1 cellular context compared by ENCODE assay signal in the genomic region with DNA sequence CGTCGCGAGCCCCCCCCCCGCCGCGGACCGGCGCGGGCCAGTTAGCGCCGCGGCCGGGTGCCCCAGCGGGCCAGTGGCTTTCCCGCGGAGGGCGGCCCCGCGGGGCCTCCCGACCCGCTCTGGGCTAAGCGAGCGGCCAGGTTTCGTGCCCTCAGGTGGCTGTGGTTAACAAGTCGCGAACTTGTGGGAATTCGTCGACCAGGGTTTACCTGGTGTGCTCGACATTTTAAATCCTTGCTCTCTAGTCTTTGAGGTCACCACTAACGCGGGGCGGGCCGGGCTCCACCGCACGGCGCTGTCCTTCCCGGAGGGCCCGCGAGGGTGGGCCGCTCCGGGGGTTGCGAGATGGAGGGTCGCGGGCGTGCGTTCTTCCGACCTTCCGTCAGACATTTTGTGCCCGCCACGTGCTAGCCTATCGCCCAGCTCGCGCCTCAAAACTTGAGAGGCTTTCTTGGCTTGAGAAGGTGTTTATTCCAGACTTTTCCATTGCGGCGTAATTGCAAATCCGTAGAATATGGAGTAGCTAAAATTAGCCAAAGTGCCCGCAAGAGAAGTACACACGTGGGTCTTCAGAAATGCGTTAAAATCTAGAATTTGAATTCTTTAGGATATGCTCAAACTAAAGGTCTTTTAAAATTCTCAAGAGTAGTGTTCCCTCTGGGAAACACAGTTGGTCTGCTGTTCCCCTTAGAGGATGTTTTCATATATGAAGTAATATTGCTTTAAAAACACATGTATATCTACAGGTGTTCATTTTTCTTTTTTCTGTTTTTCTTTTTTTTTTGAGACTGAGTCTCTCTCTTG.
A peak's percentile ranks its signal among the peaks of the same experiment; 100 is the strongest.
TF ChIP-seq lines count a peak whose summit lies in the region.

No MANE protein-coding gene starts in this region.

TF ChIP-seq in K562, 482 proteins besides CTCF, POLR2A, EP300 and RAD21 (continued from another document and continues in another):
- TF ChIP-seq WHSC1 (IDR thresholded peaks at IDR 0.05; ENCODE audit: low read length): no peak
- TF ChIP-seq ZNF121 (CRISPR knock-in tag; conservative IDR thresholded peaks at IDR 0.05): no peak; the same call in 1 of the 2 replicates
- no peak for TF ChIP-seq MBD2 (IDR thresholded peaks at IDR 0.05; ENCODE audit: borderline replicate concordance, low read depth)
- no peak for TF ChIP-seq CC2D1A (IDR thresholded peaks at IDR 0.05)
- TF ChIP-seq, protein P1, sequence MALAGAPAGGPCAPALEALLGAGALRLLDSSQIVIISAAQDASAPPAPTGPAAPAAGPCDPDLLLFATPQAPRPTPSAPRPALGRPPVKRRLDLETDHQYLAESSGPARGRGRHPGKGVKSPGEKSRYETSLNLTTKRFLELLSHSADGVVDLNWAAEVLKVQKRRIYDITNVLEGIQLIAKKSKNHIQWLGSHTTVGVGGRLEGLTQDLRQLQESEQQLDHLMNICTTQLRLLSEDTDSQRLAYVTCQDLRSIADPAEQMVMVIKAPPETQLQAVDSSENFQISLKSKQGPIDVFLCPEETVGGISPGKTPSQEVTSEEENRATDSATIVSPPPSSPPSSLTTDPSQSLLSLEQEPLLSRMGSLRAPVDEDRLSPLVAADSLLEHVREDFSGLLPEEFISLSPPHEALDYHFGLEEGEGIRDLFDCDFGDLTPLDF (CRISPR knock-in tag; IDR thresholded peaks at IDR 0.05): no peak
- TF ChIP-seq, protein P2, sequence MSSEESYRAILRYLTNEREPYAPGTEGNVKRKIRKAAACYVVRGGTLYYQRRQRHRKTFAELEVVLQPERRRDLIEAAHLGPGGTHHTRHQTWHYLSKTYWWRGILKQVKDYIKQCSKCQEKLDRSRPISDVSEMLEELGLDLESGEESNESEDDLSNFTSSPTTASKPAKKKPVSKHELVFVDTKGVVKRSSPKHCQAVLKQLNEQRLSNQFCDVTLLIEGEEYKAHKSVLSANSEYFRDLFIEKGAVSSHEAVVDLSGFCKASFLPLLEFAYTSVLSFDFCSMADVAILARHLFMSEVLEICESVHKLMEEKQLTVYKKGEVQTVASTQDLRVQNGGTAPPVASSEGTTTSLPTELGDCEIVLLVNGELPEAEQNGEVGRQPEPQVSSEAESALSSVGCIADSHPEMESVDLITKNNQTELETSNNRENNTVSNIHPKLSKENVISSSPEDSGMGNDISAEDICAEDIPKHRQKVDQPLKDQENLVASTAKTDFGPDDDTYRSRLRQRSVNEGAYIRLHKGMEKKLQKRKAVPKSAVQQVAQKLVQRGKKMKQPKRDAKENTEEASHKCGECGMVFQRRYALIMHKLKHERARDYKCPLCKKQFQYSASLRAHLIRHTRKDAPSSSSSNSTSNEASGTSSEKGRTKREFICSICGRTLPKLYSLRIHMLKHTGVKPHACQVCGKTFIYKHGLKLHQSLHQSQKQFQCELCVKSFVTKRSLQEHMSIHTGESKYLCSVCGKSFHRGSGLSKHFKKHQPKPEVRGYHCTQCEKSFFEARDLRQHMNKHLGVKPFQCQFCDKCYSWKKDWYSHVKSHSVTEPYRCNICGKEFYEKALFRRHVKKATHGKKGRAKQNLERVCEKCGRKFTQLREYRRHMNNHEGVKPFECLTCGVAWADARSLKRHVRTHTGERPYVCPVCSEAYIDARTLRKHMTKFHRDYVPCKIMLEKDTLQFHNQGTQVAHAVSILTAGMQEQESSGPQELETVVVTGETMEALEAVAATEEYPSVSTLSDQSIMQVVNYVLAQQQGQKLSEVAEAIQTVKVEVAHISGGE (CRISPR knock-in tag; IDR thresholded peaks at IDR 0.05): no peak; a peak in 2 of 6 replicates
- TF ChIP-seq ZNF785 (CRISPR knock-in tag; IDR thresholded peaks at IDR 0.05): no peak
- no peak for TF ChIP-seq HNRNPLL (IDR thresholded peaks at IDR 0.05; ENCODE audit: low read depth, low read length, poor library complexity, severe bottlenecking)
- peak; percentile 12; the same call in 1 of the 2 replicates for TF ChIP-seq STAT5A (IDR thresholded peaks at IDR 0.05; ENCODE audit: borderline replicate concordance, low read length)
- TF ChIP-seq, protein P3, sequence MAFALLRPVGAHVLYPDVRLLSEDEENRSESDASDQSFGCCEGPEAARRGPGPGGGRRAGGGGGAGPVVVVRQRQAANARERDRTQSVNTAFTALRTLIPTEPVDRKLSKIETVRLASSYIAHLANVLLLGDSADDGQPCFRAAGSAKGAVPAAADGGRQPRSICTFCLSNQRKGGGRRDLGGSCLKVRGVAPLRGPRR (CRISPR knock-in tag; IDR thresholded peaks at IDR 0.05): peak; percentile 29; the same call in 1 of the 2 replicates
- TF ChIP-seq HNRNPL (IDR thresholded peaks at IDR 0.05; ENCODE audit: low read depth, low read length): no peak
- TF ChIP-seq, protein P4, sequence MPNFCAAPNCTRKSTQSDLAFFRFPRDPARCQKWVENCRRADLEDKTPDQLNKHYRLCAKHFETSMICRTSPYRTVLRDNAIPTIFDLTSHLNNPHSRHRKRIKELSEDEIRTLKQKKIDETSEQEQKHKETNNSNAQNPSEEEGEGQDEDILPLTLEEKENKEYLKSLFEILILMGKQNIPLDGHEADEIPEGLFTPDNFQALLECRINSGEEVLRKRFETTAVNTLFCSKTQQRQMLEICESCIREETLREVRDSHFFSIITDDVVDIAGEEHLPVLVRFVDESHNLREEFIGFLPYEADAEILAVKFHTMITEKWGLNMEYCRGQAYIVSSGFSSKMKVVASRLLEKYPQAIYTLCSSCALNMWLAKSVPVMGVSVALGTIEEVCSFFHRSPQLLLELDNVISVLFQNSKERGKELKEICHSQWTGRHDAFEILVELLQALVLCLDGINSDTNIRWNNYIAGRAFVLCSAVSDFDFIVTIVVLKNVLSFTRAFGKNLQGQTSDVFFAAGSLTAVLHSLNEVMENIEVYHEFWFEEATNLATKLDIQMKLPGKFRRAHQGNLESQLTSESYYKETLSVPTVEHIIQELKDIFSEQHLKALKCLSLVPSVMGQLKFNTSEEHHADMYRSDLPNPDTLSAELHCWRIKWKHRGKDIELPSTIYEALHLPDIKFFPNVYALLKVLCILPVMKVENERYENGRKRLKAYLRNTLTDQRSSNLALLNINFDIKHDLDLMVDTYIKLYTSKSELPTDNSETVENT (CRISPR knock-in tag; IDR thresholded peaks at IDR 0.05): no peak
- TF ChIP-seq, protein P5, sequence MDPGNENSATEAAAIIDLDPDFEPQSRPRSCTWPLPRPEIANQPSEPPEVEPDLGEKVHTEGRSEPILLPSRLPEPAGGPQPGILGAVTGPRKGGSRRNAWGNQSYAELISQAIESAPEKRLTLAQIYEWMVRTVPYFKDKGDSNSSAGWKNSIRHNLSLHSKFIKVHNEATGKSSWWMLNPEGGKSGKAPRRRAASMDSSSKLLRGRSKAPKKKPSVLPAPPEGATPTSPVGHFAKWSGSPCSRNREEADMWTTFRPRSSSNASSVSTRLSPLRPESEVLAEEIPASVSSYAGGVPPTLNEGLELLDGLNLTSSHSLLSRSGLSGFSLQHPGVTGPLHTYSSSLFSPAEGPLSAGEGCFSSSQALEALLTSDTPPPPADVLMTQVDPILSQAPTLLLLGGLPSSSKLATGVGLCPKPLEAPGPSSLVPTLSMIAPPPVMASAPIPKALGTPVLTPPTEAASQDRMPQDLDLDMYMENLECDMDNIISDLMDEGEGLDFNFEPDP (CRISPR knock-in tag; IDR thresholded peaks at IDR 0.05): no peak
- no peak; the same call in 1 of the 2 replicates for TF ChIP-seq KAT7 (CRISPR knock-in tag; IDR thresholded peaks at IDR 0.05; ENCODE audit: borderline replicate concordance)
- TF ChIP-seq ZNF780A (CRISPR knock-in tag; IDR thresholded peaks at IDR 0.05): no peak
- no peak for TF ChIP-seq POLR3A (IDR thresholded peaks at IDR 0.05; ENCODE audit: borderline replicate concordance, extremely low read depth, insufficient read depth, insufficient read length)
- no peak for TF ChIP-seq BRF1 (IDR thresholded peaks at IDR 0.05; ENCODE audit: borderline replicate concordance, extremely low read depth, insufficient read length)
- TF ChIP-seq YBX1 (IDR thresholded peaks at IDR 0.05): no peak
- peak; percentile 30; the same call in 1 of the 2 replicates for TF ChIP-seq PHB (CRISPR knock-in tag; IDR thresholded peaks at IDR 0.05)
- TF ChIP-seq OTX1 (CRISPR knock-in tag; IDR thresholded peaks at IDR 0.05): 0 out of 2 replicates have a peak, but pooled peaks have one; percentile 47
- TF ChIP-seq MAZ (CRISPR knock-in tag; conservative IDR thresholded peaks at IDR 0.05 in 1 of 2, IDR thresholded peaks at IDR 0.05 in 1 of 2): no peak
- no peak for TF ChIP-seq ZFP30 (CRISPR knock-in tag; IDR thresholded peaks at IDR 0.05; ENCODE audit: borderline replicate concordance)
- TF ChIP-seq, protein P6, sequence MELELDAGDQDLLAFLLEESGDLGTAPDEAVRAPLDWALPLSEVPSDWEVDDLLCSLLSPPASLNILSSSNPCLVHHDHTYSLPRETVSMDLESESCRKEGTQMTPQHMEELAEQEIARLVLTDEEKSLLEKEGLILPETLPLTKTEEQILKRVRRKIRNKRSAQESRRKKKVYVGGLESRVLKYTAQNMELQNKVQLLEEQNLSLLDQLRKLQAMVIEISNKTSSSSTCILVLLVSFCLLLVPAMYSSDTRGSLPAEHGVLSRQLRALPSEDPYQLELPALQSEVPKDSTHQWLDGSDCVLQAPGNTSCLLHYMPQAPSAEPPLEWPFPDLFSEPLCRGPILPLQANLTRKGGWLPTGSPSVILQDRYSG (tag; conservative IDR thresholded peaks at IDR 0.05; ENCODE audit: low read depth): peak; percentile 88
- TF ChIP-seq TCF3 (CRISPR knock-in tag; IDR thresholded peaks at IDR 0.05): no peak
- TF ChIP-seq ATF1 (CRISPR knock-in tag; IDR thresholded peaks at IDR 0.05): no peak
- peak; percentile 37; the same call in 1 of the 2 replicates for TF ChIP-seq ATF1 (tag; IDR thresholded peaks at IDR 0.05)
- TF ChIP-seq, protein P7, sequence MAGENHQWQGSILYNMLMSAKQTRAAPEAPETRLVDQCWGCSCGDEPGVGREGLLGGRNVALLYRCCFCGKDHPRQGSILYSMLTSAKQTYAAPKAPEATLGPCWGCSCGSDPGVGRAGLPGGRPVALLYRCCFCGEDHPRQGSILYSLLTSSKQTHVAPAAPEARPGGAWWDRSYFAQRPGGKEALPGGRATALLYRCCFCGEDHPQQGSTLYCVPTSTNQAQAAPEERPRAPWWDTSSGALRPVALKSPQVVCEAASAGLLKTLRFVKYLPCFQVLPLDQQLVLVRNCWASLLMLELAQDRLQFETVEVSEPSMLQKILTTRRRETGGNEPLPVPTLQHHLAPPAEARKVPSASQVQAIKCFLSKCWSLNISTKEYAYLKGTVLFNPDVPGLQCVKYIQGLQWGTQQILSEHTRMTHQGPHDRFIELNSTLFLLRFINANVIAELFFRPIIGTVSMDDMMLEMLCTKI (IDR thresholded peaks at IDR 0.05; ENCODE audit: partially characterized antibody): no peak
- TF ChIP-seq, protein P8, sequence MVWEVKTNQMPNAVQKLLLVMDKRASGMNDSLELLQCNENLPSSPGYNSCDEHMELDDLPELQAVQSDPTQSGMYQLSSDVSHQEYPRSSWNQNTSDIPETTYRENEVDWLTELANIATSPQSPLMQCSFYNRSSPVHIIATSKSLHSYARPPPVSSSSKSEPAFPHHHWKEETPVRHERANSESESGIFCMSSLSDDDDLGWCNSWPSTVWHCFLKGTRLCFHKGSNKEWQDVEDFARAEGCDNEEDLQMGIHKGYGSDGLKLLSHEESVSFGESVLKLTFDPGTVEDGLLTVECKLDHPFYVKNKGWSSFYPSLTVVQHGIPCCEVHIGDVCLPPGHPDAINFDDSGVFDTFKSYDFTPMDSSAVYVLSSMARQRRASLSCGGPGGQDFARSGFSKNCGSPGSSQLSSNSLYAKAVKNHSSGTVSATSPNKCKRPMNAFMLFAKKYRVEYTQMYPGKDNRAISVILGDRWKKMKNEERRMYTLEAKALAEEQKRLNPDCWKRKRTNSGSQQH (CRISPR knock-in tag; IDR thresholded peaks at IDR 0.05): 0 out of 2 replicates have a peak, but pooled peaks have one; percentile 51
- peak; percentile 43; the same call in 1 of the 2 replicates for TF ChIP-seq DMBX1 (CRISPR knock-in tag; IDR thresholded peaks at IDR 0.05; ENCODE audit: borderline replicate concordance)
- no peak for TF ChIP-seq ZFPM2 (CRISPR knock-in tag; IDR thresholded peaks at IDR 0.05)
- TF ChIP-seq IRF2 (CRISPR knock-in tag; IDR thresholded peaks at IDR 0.05): no peak
- no peak for TF ChIP-seq NFIX (CRISPR knock-in tag; IDR thresholded peaks at IDR 0.05; ENCODE audit: low read depth)
- TF ChIP-seq, protein P9, sequence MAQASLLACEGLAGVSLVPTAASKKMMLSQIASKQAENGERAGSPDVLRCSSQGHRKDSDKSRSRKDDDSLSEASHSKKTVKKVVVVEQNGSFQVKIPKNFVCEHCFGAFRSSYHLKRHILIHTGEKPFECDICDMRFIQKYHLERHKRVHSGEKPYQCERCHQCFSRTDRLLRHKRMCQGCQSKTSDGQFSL (CRISPR knock-in tag; IDR thresholded peaks at IDR 0.05): peak; percentile 68; the same call in 1 of the 2 replicates
- TF ChIP-seq, protein P9 (tag; IDR thresholded peaks at IDR 0.05): peak in 1 of 2 experiments; percentile 55; a peak in 2 of 4 replicates
- peak; percentile 87 for TF ChIP-seq L3MBTL2 (IDR thresholded peaks at IDR 0.05)
- TF ChIP-seq NR2F6 (CRISPR knock-in tag; IDR thresholded peaks at IDR 0.05): no peak
- no peak for TF ChIP-seq ZNF561 (CRISPR knock-in tag; conservative IDR thresholded peaks at IDR 0.05)
- no peak for TF ChIP-seq BDP1 (IDR thresholded peaks at IDR 0.05; ENCODE audit: insufficient read depth, insufficient read length)
- TF ChIP-seq ETV5 (CRISPR knock-in tag; IDR thresholded peaks at IDR 0.05; ENCODE audit: low read depth): no peak
- peak; percentile 78; the same call in 1 of the 2 replicates for TF ChIP-seq KLF6 (CRISPR knock-in tag; IDR thresholded peaks at IDR 0.05; ENCODE audit: borderline replicate concordance)
- TF ChIP-seq, protein P10, sequence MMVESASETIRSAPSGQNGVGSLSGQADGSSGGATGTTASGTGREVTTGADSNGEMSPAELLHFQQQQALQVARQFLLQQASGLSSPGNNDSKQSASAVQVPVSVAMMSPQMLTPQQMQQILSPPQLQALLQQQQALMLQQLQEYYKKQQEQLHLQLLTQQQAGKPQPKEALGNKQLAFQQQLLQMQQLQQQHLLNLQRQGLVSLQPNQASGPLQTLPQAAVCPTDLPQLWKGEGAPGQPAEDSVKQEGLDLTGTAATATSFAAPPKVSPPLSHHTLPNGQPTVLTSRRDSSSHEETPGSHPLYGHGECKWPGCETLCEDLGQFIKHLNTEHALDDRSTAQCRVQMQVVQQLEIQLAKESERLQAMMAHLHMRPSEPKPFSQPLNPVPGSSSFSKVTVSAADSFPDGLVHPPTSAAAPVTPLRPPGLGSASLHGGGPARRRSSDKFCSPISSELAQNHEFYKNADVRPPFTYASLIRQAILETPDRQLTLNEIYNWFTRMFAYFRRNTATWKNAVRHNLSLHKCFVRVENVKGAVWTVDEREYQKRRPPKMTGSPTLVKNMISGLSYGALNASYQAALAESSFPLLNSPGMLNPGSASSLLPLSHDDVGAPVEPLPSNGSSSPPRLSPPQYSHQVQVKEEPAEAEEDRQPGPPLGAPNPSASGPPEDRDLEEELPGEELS (CRISPR knock-in tag; IDR thresholded peaks at IDR 0.05; ENCODE audit: borderline replicate concordance): no peak
- no peak for TF ChIP-seq CBX1 (IDR thresholded peaks at IDR 0.05; ENCODE audit: low read depth)
- no peak for TF ChIP-seq ZNF274 (IDR thresholded peaks at IDR 0.05; ENCODE audit: borderline replicate concordance, low read depth, low read length)
- TF ChIP-seq ZNF239 (CRISPR knock-in tag; IDR thresholded peaks at IDR 0.05): peak; percentile 27; the same call in 1 of the 2 replicates
- TF ChIP-seq MAFG (tag; conservative IDR thresholded peaks at IDR 0.05): no peak
- no peak for TF ChIP-seq ZNF507 (tag; conservative IDR thresholded peaks at IDR 0.05)
